1 cellular context compared by ENCODE assay signal in the genomic region with DNA sequence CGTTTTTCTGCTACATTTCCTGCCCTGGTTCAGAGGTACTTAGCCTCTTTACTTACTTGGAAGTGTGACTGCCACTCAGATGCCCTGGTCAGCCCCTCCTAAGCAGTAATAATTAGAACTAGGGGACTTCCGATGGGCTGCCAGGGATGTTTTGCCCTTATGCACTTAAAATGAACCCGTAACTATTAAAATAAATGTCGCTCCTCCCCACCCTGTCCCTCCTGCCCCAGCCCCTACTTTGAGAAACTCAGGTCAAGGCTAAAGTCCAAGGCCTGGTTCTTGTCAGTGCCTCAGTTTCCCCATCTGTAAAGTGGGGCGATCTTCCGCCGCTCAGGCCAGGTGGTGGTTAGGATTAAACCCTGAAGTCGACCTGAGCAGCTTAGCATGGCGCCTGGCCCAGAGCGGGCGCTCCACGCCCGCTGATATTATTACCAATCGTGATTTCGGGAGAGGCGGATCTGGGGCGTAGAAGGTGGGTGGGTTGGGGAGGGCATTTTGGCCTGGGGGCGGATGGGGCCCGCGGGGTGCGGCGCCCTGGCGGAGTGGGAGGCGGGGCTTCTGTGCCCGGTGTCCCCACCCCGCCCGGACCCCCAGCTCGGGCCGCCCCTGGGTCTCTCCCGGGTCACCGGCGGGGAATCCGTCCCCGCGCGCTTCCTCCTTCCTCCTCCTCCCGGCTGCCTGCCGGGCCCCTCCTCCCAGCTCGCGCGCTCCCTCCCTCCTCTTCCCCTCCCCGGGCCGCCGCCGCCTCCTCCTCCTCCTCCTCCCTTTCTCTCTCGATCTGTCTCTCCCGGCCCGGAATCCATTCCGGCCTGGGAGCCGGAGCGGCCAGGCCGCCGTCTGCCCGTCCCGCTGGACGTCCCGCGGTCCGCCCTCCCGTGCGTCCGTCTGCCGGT.
A peak's percentile ranks its signal among the peaks of the same experiment; 100 is the strongest.
TF ChIP-seq lines count a peak whose summit lies in the region.

A gene (plus strand): TSS at position 802 of the 893 bp plus-strand sequence. CDS start 38,014 bp downstream, outside the sequence.

TF ChIP-seq in HepG2, 621 proteins besides CTCF, POLR2A, EP300 and RAD21 (continued from another document and continues in another):
- TF ChIP-seq, protein P1, sequence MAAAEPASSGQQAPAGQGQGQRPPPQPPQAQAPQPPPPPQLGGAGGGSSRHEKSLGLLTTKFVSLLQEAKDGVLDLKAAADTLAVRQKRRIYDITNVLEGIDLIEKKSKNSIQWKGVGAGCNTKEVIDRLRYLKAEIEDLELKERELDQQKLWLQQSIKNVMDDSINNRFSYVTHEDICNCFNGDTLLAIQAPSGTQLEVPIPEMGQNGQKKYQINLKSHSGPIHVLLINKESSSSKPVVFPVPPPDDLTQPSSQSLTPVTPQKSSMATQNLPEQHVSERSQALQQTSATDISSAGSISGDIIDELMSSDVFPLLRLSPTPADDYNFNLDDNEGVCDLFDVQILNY (CRISPR knock-in tag; conservative IDR thresholded peaks at IDR 0.05) = 0 out of 2 replicates have a peak, but pooled peaks have one; percentile 11
- TF ChIP-seq HNRNPK (IDR thresholded peaks at IDR 0.05; ENCODE audit: low read depth, low read length, poor library complexity, severe bottlenecking) = peak; percentile 93
- no peak for TF ChIP-seq ZNF234 (CRISPR knock-in tag; conservative IDR thresholded peaks at IDR 0.05)
- TF ChIP-seq ZNF564 (CRISPR knock-in tag; IDR thresholded peaks at IDR 0.05) = peak; percentile 60; the same call in 1 of the 2 replicates
- TF ChIP-seq, protein P2, sequence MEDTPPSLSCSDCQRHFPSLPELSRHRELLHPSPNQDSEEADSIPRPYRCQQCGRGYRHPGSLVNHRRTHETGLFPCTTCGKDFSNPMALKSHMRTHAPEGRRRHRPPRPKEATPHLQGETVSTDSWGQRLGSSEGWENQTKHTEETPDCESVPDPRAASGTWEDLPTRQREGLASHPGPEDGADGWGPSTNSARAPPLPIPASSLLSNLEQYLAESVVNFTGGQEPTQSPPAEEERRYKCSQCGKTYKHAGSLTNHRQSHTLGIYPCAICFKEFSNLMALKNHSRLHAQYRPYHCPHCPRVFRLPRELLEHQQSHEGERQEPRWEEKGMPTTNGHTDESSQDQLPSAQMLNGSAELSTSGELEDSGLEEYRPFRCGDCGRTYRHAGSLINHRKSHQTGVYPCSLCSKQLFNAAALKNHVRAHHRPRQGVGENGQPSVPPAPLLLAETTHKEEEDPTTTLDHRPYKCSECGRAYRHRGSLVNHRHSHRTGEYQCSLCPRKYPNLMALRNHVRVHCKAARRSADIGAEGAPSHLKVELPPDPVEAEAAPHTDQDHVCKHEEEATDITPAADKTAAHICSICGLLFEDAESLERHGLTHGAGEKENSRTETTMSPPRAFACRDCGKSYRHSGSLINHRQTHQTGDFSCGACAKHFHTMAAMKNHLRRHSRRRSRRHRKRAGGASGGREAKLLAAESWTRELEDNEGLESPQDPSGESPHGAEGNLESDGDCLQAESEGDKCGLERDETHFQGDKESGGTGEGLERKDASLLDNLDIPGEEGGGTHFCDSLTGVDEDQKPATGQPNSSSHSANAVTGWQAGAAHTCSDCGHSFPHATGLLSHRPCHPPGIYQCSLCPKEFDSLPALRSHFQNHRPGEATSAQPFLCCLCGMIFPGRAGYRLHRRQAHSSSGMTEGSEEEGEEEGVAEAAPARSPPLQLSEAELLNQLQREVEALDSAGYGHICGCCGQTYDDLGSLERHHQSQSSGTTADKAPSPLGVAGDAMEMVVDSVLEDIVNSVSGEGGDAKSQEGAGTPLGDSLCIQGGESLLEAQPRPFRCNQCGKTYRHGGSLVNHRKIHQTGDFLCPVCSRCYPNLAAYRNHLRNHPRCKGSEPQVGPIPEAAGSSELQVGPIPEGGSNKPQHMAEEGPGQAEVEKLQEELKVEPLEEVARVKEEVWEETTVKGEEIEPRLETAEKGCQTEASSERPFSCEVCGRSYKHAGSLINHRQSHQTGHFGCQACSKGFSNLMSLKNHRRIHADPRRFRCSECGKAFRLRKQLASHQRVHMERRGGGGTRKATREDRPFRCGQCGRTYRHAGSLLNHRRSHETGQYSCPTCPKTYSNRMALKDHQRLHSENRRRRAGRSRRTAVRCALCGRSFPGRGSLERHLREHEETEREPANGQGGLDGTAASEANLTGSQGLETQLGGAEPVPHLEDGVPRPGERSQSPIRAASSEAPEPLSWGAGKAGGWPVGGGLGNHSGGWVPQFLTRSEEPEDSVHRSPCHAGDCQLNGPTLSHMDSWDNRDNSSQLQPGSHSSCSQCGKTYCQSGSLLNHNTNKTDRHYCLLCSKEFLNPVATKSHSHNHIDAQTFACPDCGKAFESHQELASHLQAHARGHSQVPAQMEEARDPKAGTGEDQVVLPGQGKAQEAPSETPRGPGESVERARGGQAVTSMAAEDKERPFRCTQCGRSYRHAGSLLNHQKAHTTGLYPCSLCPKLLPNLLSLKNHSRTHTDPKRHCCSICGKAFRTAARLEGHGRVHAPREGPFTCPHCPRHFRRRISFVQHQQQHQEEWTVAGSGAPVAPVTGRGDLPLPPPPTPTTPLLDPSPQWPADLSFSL (CRISPR knock-in tag; IDR thresholded peaks at IDR 0.05) = no peak
- TF ChIP-seq RXRA (CRISPR knock-in tag; IDR thresholded peaks at IDR 0.05) = peak; percentile 81; the same call in 1 of the 2 replicates
- TF ChIP-seq, protein P3, sequence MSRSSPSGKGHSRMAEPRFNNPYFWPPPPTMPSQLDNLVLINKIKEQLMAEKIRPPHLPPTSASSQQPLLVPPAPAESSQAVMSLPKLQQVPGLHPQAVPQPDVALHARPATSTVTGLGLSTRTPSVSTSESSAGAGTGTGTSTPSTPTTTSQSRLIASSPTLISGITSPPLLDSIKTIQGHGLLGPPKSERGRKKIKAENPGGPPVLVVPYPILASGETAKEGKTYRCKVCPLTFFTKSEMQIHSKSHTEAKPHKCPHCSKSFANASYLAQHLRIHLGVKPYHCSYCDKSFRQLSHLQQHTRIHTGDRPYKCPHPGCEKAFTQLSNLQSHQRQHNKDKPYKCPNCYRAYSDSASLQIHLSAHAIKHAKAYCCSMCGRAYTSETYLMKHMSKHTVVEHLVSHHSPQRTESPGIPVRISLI (CRISPR knock-in tag; IDR thresholded peaks at IDR 0.05; ENCODE audit: borderline replicate concordance) = no peak
- TF ChIP-seq, protein P4, sequence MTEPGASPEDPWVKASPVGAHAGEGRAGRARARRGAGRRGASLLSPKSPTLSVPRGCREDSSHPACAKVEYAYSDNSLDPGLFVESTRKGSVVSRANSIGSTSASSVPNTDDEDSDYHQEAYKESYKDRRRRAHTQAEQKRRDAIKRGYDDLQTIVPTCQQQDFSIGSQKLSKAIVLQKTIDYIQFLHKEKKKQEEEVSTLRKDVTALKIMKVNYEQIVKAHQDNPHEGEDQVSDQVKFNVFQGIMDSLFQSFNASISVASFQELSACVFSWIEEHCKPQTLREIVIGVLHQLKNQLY (CRISPR knock-in tag; IDR thresholded peaks at IDR 0.05) = no peak
- TF ChIP-seq ZNF563 (CRISPR knock-in tag; IDR thresholded peaks at IDR 0.05) = peak; percentile 61
- TF ChIP-seq, protein P5, sequence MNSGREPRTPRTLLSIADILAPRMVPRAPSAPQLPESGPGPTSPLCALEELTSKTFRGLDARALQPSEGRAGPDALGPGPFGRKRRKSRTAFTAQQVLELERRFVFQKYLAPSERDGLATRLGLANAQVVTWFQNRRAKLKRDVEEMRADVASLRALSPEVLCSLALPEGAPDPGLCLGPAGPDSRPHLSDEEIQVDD (CRISPR knock-in tag; IDR thresholded peaks at IDR 0.05; ENCODE audit: borderline replicate concordance) = peak; percentile 50; the same call in 1 of the 2 replicates
- peak; percentile 55; the same call in 1 of the 2 replicates for TF ChIP-seq SALL1 (CRISPR knock-in tag; IDR thresholded peaks at IDR 0.05)
- TF ChIP-seq TBX3 (IDR thresholded peaks at IDR 0.05; ENCODE audit: borderline replicate concordance) = no peak
- TF ChIP-seq KAT2B (IDR thresholded peaks at IDR 0.05; ENCODE audit: borderline replicate concordance, low read depth, low read length) = no peak
- 0 out of 2 replicates have a peak, but pooled peaks have one; percentile 23 for TF ChIP-seq ZNF878 (CRISPR knock-in tag; IDR thresholded peaks at IDR 0.05)
- TF ChIP-seq YY1 (IDR thresholded peaks at IDR 0.05; ENCODE audit: insufficient read depth, insufficient replicate concordance, low read depth, low read length) = peak; percentile 58
- TF ChIP-seq RXRB (CRISPR knock-in tag; IDR thresholded peaks at IDR 0.05; ENCODE audit: borderline replicate concordance) = peak; percentile 64
- TF ChIP-seq, protein P6, sequence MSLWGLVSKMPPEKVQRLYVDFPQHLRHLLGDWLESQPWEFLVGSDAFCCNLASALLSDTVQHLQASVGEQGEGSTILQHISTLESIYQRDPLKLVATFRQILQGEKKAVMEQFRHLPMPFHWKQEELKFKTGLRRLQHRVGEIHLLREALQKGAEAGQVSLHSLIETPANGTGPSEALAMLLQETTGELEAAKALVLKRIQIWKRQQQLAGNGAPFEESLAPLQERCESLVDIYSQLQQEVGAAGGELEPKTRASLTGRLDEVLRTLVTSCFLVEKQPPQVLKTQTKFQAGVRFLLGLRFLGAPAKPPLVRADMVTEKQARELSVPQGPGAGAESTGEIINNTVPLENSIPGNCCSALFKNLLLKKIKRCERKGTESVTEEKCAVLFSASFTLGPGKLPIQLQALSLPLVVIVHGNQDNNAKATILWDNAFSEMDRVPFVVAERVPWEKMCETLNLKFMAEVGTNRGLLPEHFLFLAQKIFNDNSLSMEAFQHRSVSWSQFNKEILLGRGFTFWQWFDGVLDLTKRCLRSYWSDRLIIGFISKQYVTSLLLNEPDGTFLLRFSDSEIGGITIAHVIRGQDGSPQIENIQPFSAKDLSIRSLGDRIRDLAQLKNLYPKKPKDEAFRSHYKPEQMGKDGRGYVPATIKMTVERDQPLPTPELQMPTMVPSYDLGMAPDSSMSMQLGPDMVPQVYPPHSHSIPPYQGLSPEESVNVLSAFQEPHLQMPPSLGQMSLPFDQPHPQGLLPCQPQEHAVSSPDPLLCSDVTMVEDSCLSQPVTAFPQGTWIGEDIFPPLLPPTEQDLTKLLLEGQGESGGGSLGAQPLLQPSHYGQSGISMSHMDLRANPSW (CRISPR knock-in tag; IDR thresholded peaks at IDR 0.05; ENCODE audit: borderline replicate concordance) = 0 out of 2 replicates have a peak, but pooled peaks have one; percentile 3
- TF ChIP-seq FOXA1 (IDR thresholded peaks at IDR 0.05) = no peak
- no peak for TF ChIP-seq FOXA1 (CRISPR knock-in tag; IDR thresholded peaks at IDR 0.05)
- TF ChIP-seq, protein P7, sequence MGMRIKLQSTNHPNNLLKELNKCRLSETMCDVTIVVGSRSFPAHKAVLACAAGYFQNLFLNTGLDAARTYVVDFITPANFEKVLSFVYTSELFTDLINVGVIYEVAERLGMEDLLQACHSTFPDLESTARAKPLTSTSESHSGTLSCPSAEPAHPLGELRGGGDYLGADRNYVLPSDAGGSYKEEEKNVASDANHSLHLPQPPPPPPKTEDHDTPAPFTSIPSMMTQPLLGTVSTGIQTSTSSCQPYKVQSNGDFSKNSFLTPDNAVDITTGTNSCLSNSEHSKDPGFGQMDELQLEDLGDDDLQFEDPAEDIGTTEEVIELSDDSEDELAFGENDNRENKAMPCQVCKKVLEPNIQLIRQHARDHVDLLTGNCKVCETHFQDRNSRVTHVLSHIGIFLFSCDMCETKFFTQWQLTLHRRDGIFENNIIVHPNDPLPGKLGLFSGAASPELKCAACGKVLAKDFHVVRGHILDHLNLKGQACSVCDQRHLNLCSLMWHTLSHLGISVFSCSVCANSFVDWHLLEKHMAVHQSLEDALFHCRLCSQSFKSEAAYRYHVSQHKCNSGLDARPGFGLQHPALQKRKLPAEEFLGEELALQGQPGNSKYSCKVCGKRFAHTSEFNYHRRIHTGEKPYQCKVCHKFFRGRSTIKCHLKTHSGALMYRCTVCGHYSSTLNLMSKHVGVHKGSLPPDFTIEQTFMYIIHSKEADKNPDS (CRISPR knock-in tag; IDR thresholded peaks at IDR 0.05) = no peak
- TF ChIP-seq ZNF766 (CRISPR knock-in tag; IDR thresholded peaks at IDR 0.05; ENCODE audit: borderline replicate concordance) = no peak
- no peak for TF ChIP-seq PLRG1 (conservative IDR thresholded peaks at IDR 0.05)
- TF ChIP-seq ZNF674 (CRISPR knock-in tag; IDR thresholded peaks at IDR 0.05; ENCODE audit: low read depth) = 0 out of 2 replicates have a peak, but pooled peaks have one; percentile 35
- TF ChIP-seq, protein P8, sequence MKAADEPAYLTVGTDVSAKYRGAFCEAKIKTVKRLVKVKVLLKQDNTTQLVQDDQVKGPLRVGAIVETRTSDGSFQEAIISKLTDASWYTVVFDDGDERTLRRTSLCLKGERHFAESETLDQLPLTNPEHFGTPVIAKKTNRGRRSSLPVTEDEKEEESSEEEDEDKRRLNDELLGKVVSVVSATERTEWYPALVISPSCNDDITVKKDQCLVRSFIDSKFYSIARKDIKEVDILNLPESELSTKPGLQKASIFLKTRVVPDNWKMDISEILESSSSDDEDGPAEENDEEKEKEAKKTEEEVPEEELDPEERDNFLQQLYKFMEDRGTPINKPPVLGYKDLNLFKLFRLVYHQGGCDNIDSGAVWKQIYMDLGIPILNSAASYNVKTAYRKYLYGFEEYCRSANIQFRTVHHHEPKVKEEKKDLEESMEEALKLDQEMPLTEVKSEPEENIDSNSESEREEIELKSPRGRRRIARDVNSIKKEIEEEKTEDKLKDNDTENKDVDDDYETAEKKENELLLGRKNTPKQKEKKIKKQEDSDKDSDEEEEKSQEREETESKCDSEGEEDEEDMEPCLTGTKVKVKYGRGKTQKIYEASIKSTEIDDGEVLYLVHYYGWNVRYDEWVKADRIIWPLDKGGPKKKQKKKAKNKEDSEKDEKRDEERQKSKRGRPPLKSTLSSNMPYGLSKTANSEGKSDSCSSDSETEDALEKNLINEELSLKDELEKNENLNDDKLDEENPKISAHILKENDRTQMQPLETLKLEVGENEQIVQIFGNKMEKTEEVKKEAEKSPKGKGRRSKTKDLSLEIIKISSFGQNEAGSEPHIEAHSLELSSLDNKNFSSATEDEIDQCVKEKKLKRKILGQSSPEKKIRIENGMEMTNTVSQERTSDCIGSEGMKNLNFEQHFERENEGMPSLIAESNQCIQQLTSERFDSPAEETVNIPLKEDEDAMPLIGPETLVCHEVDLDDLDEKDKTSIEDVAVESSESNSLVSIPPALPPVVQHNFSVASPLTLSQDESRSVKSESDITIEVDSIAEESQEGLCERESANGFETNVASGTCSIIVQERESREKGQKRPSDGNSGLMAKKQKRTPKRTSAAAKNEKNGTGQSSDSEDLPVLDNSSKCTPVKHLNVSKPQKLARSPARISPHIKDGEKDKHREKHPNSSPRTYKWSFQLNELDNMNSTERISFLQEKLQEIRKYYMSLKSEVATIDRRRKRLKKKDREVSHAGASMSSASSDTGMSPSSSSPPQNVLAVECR (CRISPR knock-in tag; IDR thresholded peaks at IDR 0.05; ENCODE audit: borderline replicate concordance) = peak; percentile 72; the same call in 1 of the 2 replicates
- TF ChIP-seq ZNF841 (CRISPR knock-in tag; IDR thresholded peaks at IDR 0.05; ENCODE audit: borderline replicate concordance) = no peak
- TF ChIP-seq ZNF33B (CRISPR knock-in tag; IDR thresholded peaks at IDR 0.05) = no peak
- TF ChIP-seq, protein P9, sequence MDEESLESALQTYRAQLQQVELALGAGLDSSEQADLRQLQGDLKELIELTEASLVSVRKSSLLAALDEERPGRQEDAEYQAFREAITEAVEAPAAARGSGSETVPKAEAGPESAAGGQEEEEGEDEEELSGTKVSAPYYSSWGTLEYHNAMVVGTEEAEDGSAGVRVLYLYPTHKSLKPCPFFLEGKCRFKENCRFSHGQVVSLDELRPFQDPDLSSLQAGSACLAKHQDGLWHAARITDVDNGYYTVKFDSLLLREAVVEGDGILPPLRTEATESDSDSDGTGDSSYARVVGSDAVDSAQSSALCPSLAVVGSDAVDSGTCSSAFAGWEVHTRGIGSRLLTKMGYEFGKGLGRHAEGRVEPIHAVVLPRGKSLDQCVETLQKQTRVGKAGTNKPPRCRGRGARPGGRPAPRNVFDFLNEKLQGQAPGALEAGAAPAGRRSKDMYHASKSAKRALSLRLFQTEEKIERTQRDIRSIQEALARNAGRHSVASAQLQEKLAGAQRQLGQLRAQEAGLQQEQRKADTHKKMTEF (CRISPR knock-in tag; IDR thresholded peaks at IDR 0.05) = peak; percentile 66
- peak; percentile 66 for TF ChIP-seq ETV5 (CRISPR knock-in tag; IDR thresholded peaks at IDR 0.05; ENCODE audit: borderline replicate concordance)
- TF ChIP-seq NFATC3 (CRISPR knock-in tag; IDR thresholded peaks at IDR 0.05) = no peak
- peak; percentile 73 for TF ChIP-seq PHF8 (CRISPR knock-in tag; IDR thresholded peaks at IDR 0.05)
